ENCODE assay signal across 8 cellular contexts in the genomic region with DNA sequence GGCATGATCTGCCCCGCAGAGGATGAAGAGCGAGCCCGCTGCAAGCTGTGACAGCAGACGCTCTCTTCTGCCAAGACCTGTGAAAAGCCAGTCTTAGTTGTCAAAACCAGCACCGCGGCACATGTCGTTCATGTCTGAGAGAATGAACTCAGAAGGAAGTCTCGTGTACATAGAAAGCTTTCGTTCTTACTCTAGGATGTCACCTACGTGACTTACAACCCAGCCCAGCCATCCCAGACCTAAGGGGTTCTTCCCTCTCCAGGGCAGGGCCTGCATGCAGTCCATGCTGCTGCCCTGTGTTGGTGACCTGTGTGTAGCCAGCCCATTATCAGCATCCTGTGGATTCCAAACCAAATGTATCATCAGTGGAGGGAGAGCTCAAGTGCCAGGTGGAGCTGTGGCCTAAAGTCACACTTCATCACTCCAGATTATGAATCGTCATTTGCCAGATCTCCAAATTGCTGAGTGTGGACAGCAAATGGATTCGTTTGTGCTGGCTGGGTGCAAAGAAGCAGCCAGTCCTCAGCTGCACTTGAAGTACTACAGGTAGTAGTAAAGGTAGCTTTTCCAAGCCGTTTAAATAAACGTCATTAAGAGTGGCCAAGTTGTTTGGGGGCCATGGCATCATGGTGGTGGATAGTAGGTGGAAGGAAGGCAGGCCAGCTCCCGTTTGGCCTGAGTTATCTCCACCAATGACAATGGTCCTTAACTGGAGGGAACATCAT.
DNase-seq lines count a peak whose midpoint lies in the region; ATAC-seq and TF ChIP-seq lines count a peak whose summit lies in the region.

No MANE protein-coding gene starts in this region.

- peaks cover 94% of the 10 kb centered on the region for H3K4me1 Mint-ChIP-seq in activated naive CD4-positive, alpha-beta T cell treated with anti-CD3 and anti-CD28 coated beads, Interleukin-2, amount 50 U/mL, for 24 hours

- H3K27me3 Mint-ChIP-seq in activated naive CD4-positive, alpha-beta T cell treated with anti-CD3 and anti-CD28 coated beads, Interleukin-2, amount 50 U/mL, for 24 hours: no peaks in the 10 kb centered on the region

- H3K27me3 ChIP-seq in smooth muscle cell (ENCODE audit: low read depth): no peaks in the 10 kb centered on the region

- ATAC-seq in GM19351 (IDR thresholded peaks at IDR 0.05; ENCODE audit: unreplicated experiment) (peak; percentile 82), HG03432 (IDR thresholded peaks at IDR 0.05; ENCODE audit: unreplicated experiment) (peak; percentile 59)

- H3K4me2 ChIP-seq in smooth muscle cell: no peak overlapping the region

- WGBS in smooth muscle cell (ENCODE audit: low lambda C conversion rate): 97% methylated on average over 15 of the region's 15 CpGs

- peak in 2 of 3 experiments; percentile 22 to 38 for DNase-seq in stimulated activated CD4-positive, alpha-beta T cell treated with anti-CD3 and anti-CD28 coated beads, TNF-alpha, amount 100 ng/mL, for 4 hours (ENCODE audit: low read depth in 3 of 3)
- no peak for DNase-seq in RKO (ENCODE audit: low spot score)
- no peak for DNase-seq in smooth muscle cell (lab: John Stamatoyannopoulos, UW; ENCODE audit: unreplicated experiment)
- no peak for DNase-seq in NCI-H82 (lab: John Stamatoyannopoulos, UW)
- DNase-seq in cortex of kidney (lab: John Stamatoyannopoulos, UW): no peak

- H3K9me3 ChIP-seq in smooth muscle cell (replicated peaks; ENCODE audit: low read depth): no peaks in the 10 kb centered on the region

- no peak overlapping the region for H3K27ac ChIP-seq in smooth muscle cell (ENCODE audit: low read depth)

- no peaks in the 10 kb centered on the region for H3K36me3 ChIP-seq in smooth muscle cell (ENCODE audit: low read depth)

- no peaks in the 10 kb centered on the region for H3K9me3 Mint-ChIP-seq in activated naive CD4-positive, alpha-beta T cell treated with anti-CD3 and anti-CD28 coated beads, Interleukin-2, amount 50 U/mL, for 24 hours

- no peaks in the 10 kb centered on the region for H4K20me1 ChIP-seq in smooth muscle cell (ENCODE audit: low read depth)

- no peaks in the 10 kb centered on the region for H3F3A ChIP-seq in smooth muscle cell (ENCODE audit: low read depth)

- H3K4me1 ChIP-seq in smooth muscle cell (ENCODE audit: low read depth): no peaks in the 10 kb centered on the region

- TF ChIP-seq CTCF in smooth muscle cell (IDR thresholded peaks at IDR 0.05; ENCODE audit: borderline replicate concordance, insufficient read depth, poor library complexity, severe bottlenecking): no peak

- no peak overlapping the region for H2AFZ ChIP-seq in smooth muscle cell (ENCODE audit: low read depth)

- H3K27ac Mint-ChIP-seq in activated naive CD4-positive, alpha-beta T cell treated with anti-CD3 and anti-CD28 coated beads, Interleukin-2, amount 50 U/mL, for 24 hours: peak overlapping the region; percentile 93

- no peaks in the 10 kb centered on the region for H3K79me2 ChIP-seq in smooth muscle cell (ENCODE audit: low read depth)

- H3K9ac ChIP-seq in smooth muscle cell (ENCODE audit: low read depth): no peak overlapping the region

- H3K4me3 ChIP-seq in smooth muscle cell: no peak overlapping the region

- peaks cover 22% of the 10 kb centered on the region for H3K36me3 Mint-ChIP-seq in activated naive CD4-positive, alpha-beta T cell treated with anti-CD3 and anti-CD28 coated beads, Interleukin-2, amount 50 U/mL, for 24 hours

- peak overlapping the region; percentile 62 for H3K4me3 Mint-ChIP-seq in activated naive CD4-positive, alpha-beta T cell treated with anti-CD3 and anti-CD28 coated beads, Interleukin-2, amount 50 U/mL, for 24 hours

Comparison
In these comparisons a context has a peak if more than half of its experiments do, and no peak if none do; other contexts are left out.
1. DNase-seq: peak in stimulated activated CD4-positive, alpha-beta T cell treated with anti-CD3 and anti-CD28 coated beads, TNF-alpha, amount 100 ng/mL, for 4 hours (2 of 3); none in RKO (single experiment), smooth muscle cell (single experiment), NCI-H82 (single experiment) and cortex of kidney (single experiment).